Comparison of ENCODE assay signal across 22 cellular contexts in genomic region chr5:91277840-91278239, GRCh38.
"Had no signal": no experiment of that assay in that cellular context is flagged by ENCODE, and none has a peak within 500 bp of the region (broad histone marks: within the 10 kb centered on the region; RNA-seq: fewer than 3 reads in every experiment).

No MANE protein-coding gene starts in this region.

- H3K9me3 ChIP-seq: transverse colon, vagina had no signal

- FAIRE-seq: colon had no signal

- H3K27ac ChIP-seq: brain microvascular endothelial cell, dorsolateral prefrontal cortex, epithelial cell of prostate, foreskin keratinocyte, hepatocyte, transverse colon, vagina had no signal

- DNase-seq: activated CD4-positive, alpha-beta memory T cell treated with anti-CD3 and anti-CD28 coated beads, Interleukin-2, amount 10 ng/mL, durations not matched to agents 7 days and 5 days; activated CD4-positive, alpha-beta T cell treated with anti-CD3 and anti-CD28 coated beads for 36 hours; activated CD8-positive, alpha-beta memory T cell treated with anti-CD3 and anti-CD28 coated beads, Interleukin-2, amount 10 ng/mL, durations not matched to agents 7 days and 5 days; activated naive CD4-positive, alpha-beta T cell treated with Interleukin-2 at 50 U/mL for 16 hours; activated naive CD8-positive, alpha-beta T cell treated with anti-CD3 and anti-CD28 coated beads, Interleukin-2, amount 10 ng/mL, durations not matched to agents 7 days and 5 days; activated T-cell treated with anti-CD3 and anti-CD28 coated beads, Interleukin-2, amount 50 U/mL, for 1 hour; amygdala; brain microvascular endothelial cell; central memory CD4-positive, alpha-beta T cell; dorsolateral prefrontal cortex; foreskin keratinocyte; naive thymus-derived CD8-positive, alpha-beta T cell; nucleus accumbens; posterior cingulate gyrus; stimulated activated CD4-positive, alpha-beta T cell treated with anti-CD3 and anti-CD28 coated beads, Interleukin-2, amount 100 ng/mL, for 24 hours; stimulated activated naive CD8-positive, alpha-beta T cell treated with anti-CD3 and anti-CD28 coated beads, Interleukin-15, Interleukin-2, amounts not matched to agents 100 U/mL and 50 U/mL, for 24 hours; transverse colon had no signal

- H3K79me2 ChIP-seq: hepatocyte had no signal

- H3K4me3 ChIP-seq: dorsolateral prefrontal cortex, hepatocyte, transverse colon, vagina had no signal

- H3K4me2 ChIP-seq: hepatocyte had no signal

- ATAC-seq: activated CD4-positive, alpha-beta T cell treated with anti-CD3 and anti-CD28 coated beads for 36 hours; activated CD8-positive, alpha-beta memory T cell treated with anti-CD3 and anti-CD28 coated beads, Interleukin-2, amount 10 ng/mL, durations not matched to agents 7 days and 5 days; foreskin keratinocyte; naive thymus-derived CD8-positive, alpha-beta T cell; stimulated activated naive CD8-positive, alpha-beta T cell treated with anti-CD3 and anti-CD28 coated beads, Interleukin-15, Interleukin-2, amounts not matched to agents 100 U/mL and 50 U/mL, for 24 hours; WTC11 had no signal

- H3K36me3 ChIP-seq: brain microvascular endothelial cell, transverse colon, vagina had no signal

- H2AFZ ChIP-seq: hepatocyte had no signal

- H3K27me3 ChIP-seq: brain microvascular endothelial cell, dorsolateral prefrontal cortex, foreskin keratinocyte, hepatocyte, transverse colon, vagina had no signal
